Comparison of ENCODE assay signal across 9 cellular contexts in genomic region chr21:31872072-31872451, GRCh38. TPM values are rescaled to one million over a fixed set of nuclear protein-coding genes. Genes with fewer than 3 reads are reported as not detected.
DNase-seq lines count a peak whose midpoint lies in the region; ATAC-seq and TF ChIP-seq lines count a peak whose summit lies in the region.
"Had no signal": no experiment of that assay in that cellular context is flagged by ENCODE, and none has a peak within 500 bp of the region (broad histone marks: within the 10 kb centered on the region; RNA-seq: fewer than 3 reads in every experiment).

No MANE protein-coding gene starts in this region.

- in situ Hi-C loops in KBM-7 (cut with MboI; ENCODE audit: low pct_unique_long_range_greater_than_20kb, low sequenced_read_pairs) = loop anchor here (25.0 kb wide), 1 partner anchor 390 kb away; no protein-coding TSS in a partner anchor

- no peak overlapping the region for H3K27ac Mint-ChIP-seq in activated CD8-positive, alpha-beta memory T cell treated with anti-CD3 and anti-CD28 coated beads, Interleukin-2, amount 10 ng/mL, durations not matched to agents 7 days and 5 days
- H3K27ac Mint-ChIP-seq in activated T-helper 2 cell treated with anti-CD3 and anti-CD28 coated beads, Interferon-gamma antibody, Interleukin-2, Interleukin-4, amounts not matched to agents 10 μg/mL and 5 μg/mL and 100 μg/mL, durations not matched to agents 14 hours and 24 hours and 36 hours = no peak overlapping the region

- H3K9me3 ChIP-seq in right lobe of liver (no peaks in the 10 kb centered on the region), stomach smooth muscle (ENCODE audit: control insufficient read depth in 2 of 2, low read length in 2 of 2) (no peaks in the 10 kb centered on the region)

- intact Hi-C loops in activated T-helper 2 cell treated with anti-CD3 and anti-CD28 coated beads, Interferon-gamma antibody, Interleukin-2, Interleukin-4, amounts not matched to agents 10 μg/mL and 5 μg/mL and 100 μg/mL, durations not matched to agents 14 hours and 24 hours and 36 hours (cut with micrococcal nuclease) = loop anchor here (2.0 kb wide), 1 partner anchor 387 kb away; no protein-coding TSS in a partner anchor
- intact Hi-C loops in right lobe of liver (cut with DNase I) = no loop called here

- CTCF ChIA-PET in activated CD8-positive, alpha-beta memory T cell treated with anti-CD3 and anti-CD28 coated beads, Interleukin-2, amount 10 ng/mL, durations not matched to agents 7 days and 5 days (lab: Charles Lee) = interaction anchor here (3.2 kb wide), 1 partner anchor 386 kb away, joined by 9 read pairs; no protein-coding TSS in a partner anchor

- no peaks in the 10 kb centered on the region for H3K9me3 Mint-ChIP-seq in activated CD8-positive, alpha-beta memory T cell treated with anti-CD3 and anti-CD28 coated beads, Interleukin-2, amount 10 ng/mL, durations not matched to agents 7 days and 5 days (ENCODE audit: low read depth)
- H3K9me3 Mint-ChIP-seq in activated T-helper 2 cell treated with anti-CD3 and anti-CD28 coated beads, Interferon-gamma antibody, Interleukin-2, Interleukin-4, amounts not matched to agents 10 μg/mL and 5 μg/mL and 100 μg/mL, durations not matched to agents 14 hours and 24 hours and 36 hours = no peaks in the 10 kb centered on the region

- H3K27me3 ChIP-seq in right lobe of liver (no peaks in the 10 kb centered on the region), stomach smooth muscle (ENCODE audit: control insufficient read depth in 1 of 2, insufficient read depth in 2 of 2, low read length in 2 of 2) (peaks cover 10 to 18% of the 10 kb centered on the region in 2 donors)

- H3K4me3 ChIP-seq in right lobe of liver (peak overlapping the region in 2 of 3 donors; percentile 41 to 55), stomach smooth muscle (ENCODE audit: low read length in 2 of 2) (peak overlapping the region; percentile 29 to 69)

- DNase-seq in activated CD8-positive, alpha-beta memory T cell treated with anti-CD3 and anti-CD28 coated beads, Interleukin-2, amount 10 ng/mL, durations not matched to agents 7 days and 5 days = no peak
- no peak for DNase-seq in activated CD8-positive, alpha-beta memory T cell treated with anti-CD3 and anti-CD28 coated beads for 24 hours
- DNase-seq in activated T-helper 2 cell treated with anti-CD3 and anti-CD28 coated beads, Interferon-gamma antibody, Interleukin-2, Interleukin-4, amounts not matched to agents 10 μg/mL and 5 μg/mL and 100 μg/mL, durations not matched to agents 14 hours and 24 hours and 36 hours (ENCODE audit: low spot score) = no peak
- DNase-seq in right lobe of liver = no peak
- DNase-seq in GF-D8 (lab: John Stamatoyannopoulos, UW) = no peak
- DNase-seq in KBM-7 = no peak
- DNase-seq: AML-193 had no signal

- peaks cover 52% of the 10 kb centered on the region for H3K27me3 Mint-ChIP-seq in activated CD8-positive, alpha-beta memory T cell treated with anti-CD3 and anti-CD28 coated beads, Interleukin-2, amount 10 ng/mL, durations not matched to agents 7 days and 5 days
- peaks cover 49% of the 10 kb centered on the region for H3K27me3 Mint-ChIP-seq in activated T-helper 2 cell treated with anti-CD3 and anti-CD28 coated beads, Interferon-gamma antibody, Interleukin-2, Interleukin-4, amounts not matched to agents 10 μg/mL and 5 μg/mL and 100 μg/mL, durations not matched to agents 14 hours and 24 hours and 36 hours (ENCODE audit: low read depth)

- H3K36me3 ChIP-seq in right lobe of liver (no peaks in the 10 kb centered on the region), stomach smooth muscle (ENCODE audit: control insufficient read depth in 2 of 2, insufficient read depth in 2 of 2, low read length in 2 of 2) (no peaks in the 10 kb centered on the region)

- H3K36me3 Mint-ChIP-seq in activated CD8-positive, alpha-beta memory T cell treated with anti-CD3 and anti-CD28 coated beads, Interleukin-2, amount 10 ng/mL, durations not matched to agents 7 days and 5 days = no peaks in the 10 kb centered on the region
- H3K36me3 Mint-ChIP-seq in activated T-helper 2 cell treated with anti-CD3 and anti-CD28 coated beads, Interferon-gamma antibody, Interleukin-2, Interleukin-4, amounts not matched to agents 10 μg/mL and 5 μg/mL and 100 μg/mL, durations not matched to agents 14 hours and 24 hours and 36 hours (ENCODE audit: low read depth) = no peaks in the 10 kb centered on the region

- no peak overlapping the region for H3K9ac ChIP-seq in stomach smooth muscle (ENCODE audit: low read length in 2 of 2)

- peaks cover 0 to 11% (median 0%) of the 10 kb centered on the region in 4 donors for H3K4me1 ChIP-seq in right lobe of liver
- peaks cover 23% of the 10 kb centered on the region for H3K4me1 ChIP-seq in stomach smooth muscle (ENCODE audit: control insufficient read depth, insufficient read depth, low read length)

- peaks cover 8% of the 10 kb centered on the region for H3K4me1 Mint-ChIP-seq in activated CD8-positive, alpha-beta memory T cell treated with anti-CD3 and anti-CD28 coated beads, Interleukin-2, amount 10 ng/mL, durations not matched to agents 7 days and 5 days
- peaks cover 5% of the 10 kb centered on the region for H3K4me1 Mint-ChIP-seq in activated T-helper 2 cell treated with anti-CD3 and anti-CD28 coated beads, Interferon-gamma antibody, Interleukin-2, Interleukin-4, amounts not matched to agents 10 μg/mL and 5 μg/mL and 100 μg/mL, durations not matched to agents 14 hours and 24 hours and 36 hours (ENCODE audit: low read depth)

- H3K4me3 Mint-ChIP-seq in activated CD8-positive, alpha-beta memory T cell treated with anti-CD3 and anti-CD28 coated beads, Interleukin-2, amount 10 ng/mL, durations not matched to agents 7 days and 5 days = peak overlapping the region; percentile 49
- H3K4me3 Mint-ChIP-seq in activated T-helper 2 cell treated with anti-CD3 and anti-CD28 coated beads, Interferon-gamma antibody, Interleukin-2, Interleukin-4, amounts not matched to agents 10 μg/mL and 5 μg/mL and 100 μg/mL, durations not matched to agents 14 hours and 24 hours and 36 hours (ENCODE audit: low read depth) = peak overlapping the region; percentile 72

- no peak for TF ChIP-seq CTCF in right lobe of liver (IDR thresholded peaks at IDR 0.05)

- H3K27ac ChIP-seq in right lobe of liver (no peak overlapping the region), stomach smooth muscle (ENCODE audit: low read length) (no peak overlapping the region)

- ATAC-seq in activated CD8-positive, alpha-beta memory T cell treated with anti-CD3 and anti-CD28 coated beads, Interleukin-2, amount 10 ng/mL, durations not matched to agents 7 days and 5 days = no peak
- ATAC-seq in right lobe of liver (no peak), GM19023 (IDR thresholded peaks at IDR 0.05; ENCODE audit: unreplicated experiment) (no peak)

- no peak for TF ChIP-seq POLR2A in right lobe of liver (IDR thresholded peaks at IDR 0.05)

- 2% methylated on average over 11 of the region's 12 CpGs for WGBS in right lobe of liver (ENCODE audit: insufficient coverage, low coverage, low lambda C conversion rate, missing lambda C conversion rate)

RNA-seq across cellular contexts. Expression of gene HUNK, which starts 0.8 kb away (rescaled TPM):
- under 1 TPM in 1 of 2 experiments, not detected in 1; 0.28 TPM for total RNA-seq in activated CD8-positive, alpha-beta memory T cell treated with anti-CD3 and anti-CD28 coated beads, Interleukin-2, amount 10 ng/mL, durations not matched to agents 7 days and 5 days
- total RNA-seq in activated T-helper 2 cell treated with anti-CD3 and anti-CD28 coated beads, Interferon-gamma antibody, Interleukin-2, Interleukin-4, amounts not matched to agents 10 μg/mL and 5 μg/mL and 100 μg/mL, durations not matched to agents 14 hours and 24 hours and 36 hours = 0.43 and 0.55 TPM in 2 replicates
- under 1 TPM; 0.12 to 0.64 (median 0.32) TPM for total RNA-seq in right lobe of liver
